2 cellular contexts compared by ENCODE assay signal in the genomic region with DNA sequence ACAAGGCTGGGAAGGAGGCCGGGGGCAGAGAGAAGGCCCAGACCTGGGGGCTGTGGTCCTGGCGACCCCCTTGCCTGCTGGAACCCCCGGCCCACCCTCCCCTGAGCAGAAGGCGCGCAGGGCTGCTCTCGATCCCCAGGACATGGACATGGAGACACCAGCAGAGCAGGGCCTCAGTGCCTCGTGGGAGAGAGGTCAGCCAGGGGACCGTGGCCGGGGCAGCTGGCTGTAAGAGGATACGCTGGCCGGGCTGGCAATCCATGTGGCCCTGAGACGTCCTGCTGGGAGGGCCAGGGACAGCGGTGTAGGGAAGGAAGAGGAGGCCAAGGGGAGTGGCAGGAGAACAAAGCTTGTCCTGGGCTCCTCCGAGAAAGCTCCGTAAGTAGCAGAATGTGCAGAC.
A peak's percentile ranks its signal among the peaks of the same experiment; 100 is the strongest.
TF ChIP-seq lines count a peak whose summit lies in the region.

No MANE protein-coding gene starts in this region.

TF ChIP-seq in liver, 16 proteins besides CTCF, POLR2A, EP300 and RAD21 (continued from another document):
- TF ChIP-seq ZBTB33 (IDR thresholded peaks at IDR 0.05) (no peak), ATF3 (IDR thresholded peaks at IDR 0.05) (no peak), REST (IDR thresholded peaks at IDR 0.05) (no peak), YY1 (IDR thresholded peaks at IDR 0.05) (no peak), FOXA1 (IDR thresholded peaks at IDR 0.05) (no peak), JUND (IDR thresholded peaks at IDR 0.05) (no peak), GABPA (IDR thresholded peaks at IDR 0.05 in 1 of 2, conservative IDR thresholded peaks at IDR 0.05 in 1 of 2) (no peak), TAF1 (conservative IDR thresholded peaks at IDR 0.05) (no peak), HNF4G (IDR thresholded peaks at IDR 0.05) (no peak), EGR1 (IDR thresholded peaks at IDR 0.05; ENCODE audit: low read depth in 2 of 2) (no peak), RXRA (IDR thresholded peaks at IDR 0.05) (peak; percentile 83 to 87), FOXA2 (IDR thresholded peaks at IDR 0.05) (no peak), NR2F2 (IDR thresholded peaks at IDR 0.05) (no peak), HNF4A (conservative IDR thresholded peaks at IDR 0.05) (peak; percentile 22 to 65)

TF ChIP-seq in HepG2, 621 proteins besides CTCF, POLR2A, EP300 and RAD21 (continued from another document):
- TF ChIP-seq ZNF276 (CRISPR knock-in tag; IDR thresholded peaks at IDR 0.05; ENCODE audit: low read depth) (no peak), FOXP1 (IDR thresholded peaks at IDR 0.05) (no peak), FOXP1 (CRISPR knock-in tag; IDR thresholded peaks at IDR 0.05) (no peak), ZFP62 (CRISPR knock-in tag; IDR thresholded peaks at IDR 0.05) (no peak), ETV6 (CRISPR knock-in tag; conservative IDR thresholded peaks at IDR 0.05) (no peak), POGK (CRISPR knock-in tag; conservative IDR thresholded peaks at IDR 0.05) (no peak), ZNF644 (CRISPR knock-in tag; IDR thresholded peaks at IDR 0.05; ENCODE audit: low read depth) (no peak), TBX3 (IDR thresholded peaks at IDR 0.05; ENCODE audit: borderline replicate concordance) (no peak), ZC3H4 (CRISPR knock-in tag; IDR thresholded peaks at IDR 0.05; ENCODE audit: borderline replicate concordance) (no peak), PAWR (CRISPR knock-in tag; IDR thresholded peaks at IDR 0.05; ENCODE audit: borderline replicate concordance) (no peak), KLF15 (CRISPR knock-in tag; IDR thresholded peaks at IDR 0.05; ENCODE audit: borderline replicate concordance) (no peak), ZNF776 (CRISPR knock-in tag; IDR thresholded peaks at IDR 0.05) (no peak), NFKB2 (CRISPR knock-in tag; IDR thresholded peaks at IDR 0.05; ENCODE audit: borderline replicate concordance) (no peak), PHB2 (IDR thresholded peaks at IDR 0.05; ENCODE audit: partially characterized antibody) (no peak), ZNF703 (CRISPR knock-in tag; IDR thresholded peaks at IDR 0.05; ENCODE audit: borderline replicate concordance) (no peak)
